8 cellular contexts compared by ENCODE assay signal in genomic region chr1:100606438-100606837, GRCh38.
DNase-seq lines count a peak whose midpoint lies in the region; ATAC-seq and TF ChIP-seq lines count a peak whose summit lies in the region.

No MANE protein-coding gene starts in this region.

- no peak overlapping the region for H3K27ac Mint-ChIP-seq in activated CD4-positive, alpha-beta memory T cell treated with anti-CD3 and anti-CD28 coated beads for 36 hours
- no peak overlapping the region for H3K27ac Mint-ChIP-seq in activated CD4-positive, alpha-beta memory T cell treated with anti-CD3 and anti-CD28 coated beads, Interleukin-2, amount 10 ng/mL, durations not matched to agents 7 days and 5 days
- no peak overlapping the region for H3K27ac Mint-ChIP-seq in mesothelial cell of epicardium

- no peak overlapping the region for H3K4me3 ChIP-seq in Panc1 (ENCODE audit: low read depth in 2 of 2, low read length in 2 of 2)
- H3K4me3 ChIP-seq in fibroblast of villous mesenchyme (ENCODE audit: low read depth, low read length): no peak overlapping the region
- no peak overlapping the region for H3K4me3 ChIP-seq in skeletal muscle satellite cell (ENCODE audit: low read length)

- in situ Hi-C loops in Panc1 (cut with HindIII; ENCODE audit: low pct_unique_long_range_greater_than_20kb, low sequenced_read_pairs): no loop called here

- no peaks in the 10 kb centered on the region; the same call in 1 of the 2 replicates for H3K27me3 ChIP-seq in Panc1 (ENCODE audit: control insufficient read depth, insufficient read depth, low read length)
- no peaks in the 10 kb centered on the region for H3K27me3 ChIP-seq in skeletal muscle satellite cell (ENCODE audit: control insufficient read depth, insufficient read depth, low read length)

- POLR2A ChIA-PET in activated CD4-positive, alpha-beta memory T cell treated with anti-CD3 and anti-CD28 coated beads for 36 hours (lab: Charles Lee): no interaction called here
- POLR2A ChIA-PET in activated CD4-positive, alpha-beta memory T cell treated with anti-CD3 and anti-CD28 coated beads, Interleukin-2, amount 10 ng/mL, durations not matched to agents 7 days and 5 days (lab: Charles Lee): no interaction called here
- POLR2A ChIA-PET in Panc1 (lab: Charles Lee): no interaction called here

- H3K4me2 ChIP-seq in skeletal muscle satellite cell (ENCODE audit: low read length): no peak overlapping the region

- peaks cover 12% of the 10 kb centered on the region for H3K27me3 Mint-ChIP-seq in activated CD4-positive, alpha-beta memory T cell treated with anti-CD3 and anti-CD28 coated beads for 36 hours
- H3K27me3 Mint-ChIP-seq in activated CD4-positive, alpha-beta memory T cell treated with anti-CD3 and anti-CD28 coated beads, Interleukin-2, amount 10 ng/mL, durations not matched to agents 7 days and 5 days: peaks cover 23% of the 10 kb centered on the region
- H3K27me3 Mint-ChIP-seq in mesothelial cell of epicardium (ENCODE audit: low read depth): no peaks in the 10 kb centered on the region

- TF ChIP-seq CTCF in Panc1 (IDR thresholded peaks at IDR 0.05): peak; percentile 57
- TF ChIP-seq CTCF in fibroblast of villous mesenchyme (IDR thresholded peaks at IDR 0.05; ENCODE audit: insufficient read depth, low read depth, low read length): peak; percentile 91
- no peak for TF ChIP-seq CTCF in mesothelial cell of epicardium (IDR thresholded peaks at IDR 0.05; ENCODE audit: unreplicated experiment)

- H3K9me3 ChIP-seq in Panc1 (ENCODE audit: control insufficient read depth, insufficient read depth, low read depth, low read length) (no peaks in the 10 kb centered on the region), skeletal muscle satellite cell (replicated peaks; ENCODE audit: low read length) (no peaks in the 10 kb centered on the region)

- H3K9me3 Mint-ChIP-seq in activated CD4-positive, alpha-beta memory T cell treated with anti-CD3 and anti-CD28 coated beads for 36 hours: peaks cover 18% of the 10 kb centered on the region
- peaks cover 6% of the 10 kb centered on the region for H3K9me3 Mint-ChIP-seq in activated CD4-positive, alpha-beta memory T cell treated with anti-CD3 and anti-CD28 coated beads, Interleukin-2, amount 10 ng/mL, durations not matched to agents 7 days and 5 days
- H3K9me3 Mint-ChIP-seq in mesothelial cell of epicardium: peaks cover 23% of the 10 kb centered on the region

- H3K36me3 ChIP-seq in Panc1 (ENCODE audit: control insufficient read depth, insufficient read depth, low read length) (no peaks in the 10 kb centered on the region), skeletal muscle satellite cell (ENCODE audit: insufficient read depth, low read length) (no peaks in the 10 kb centered on the region)

- intact Hi-C loops in activated CD4-positive, alpha-beta memory T cell treated with anti-CD3 and anti-CD28 coated beads for 36 hours (cut with micrococcal nuclease): loop anchor here (1.0 kb wide), 1 partner anchor 262 kb away; no protein-coding TSS in a partner anchor
- intact Hi-C loops in Panc1 (cut with micrococcal nuclease; ENCODE audit: unreplicated experiment): loop anchor here (5.0 kb wide), 1 partner anchor 261 kb away; no protein-coding TSS in a partner anchor

- H3K36me3 Mint-ChIP-seq in activated CD4-positive, alpha-beta memory T cell treated with anti-CD3 and anti-CD28 coated beads for 36 hours: peaks cover 6% of the 10 kb centered on the region
- peaks cover under 1% of the 10 kb centered on the region for H3K36me3 Mint-ChIP-seq in activated CD4-positive, alpha-beta memory T cell treated with anti-CD3 and anti-CD28 coated beads, Interleukin-2, amount 10 ng/mL, durations not matched to agents 7 days and 5 days (ENCODE audit: low read depth)
- H3K36me3 Mint-ChIP-seq in mesothelial cell of epicardium: no peaks in the 10 kb centered on the region

- H3K4me1 ChIP-seq in Panc1 (ENCODE audit: control insufficient read depth, insufficient read depth, low read length): no peaks in the 10 kb centered on the region
- peaks cover 17% of the 10 kb centered on the region for H3K4me1 ChIP-seq in skeletal muscle satellite cell (ENCODE audit: control insufficient read depth, insufficient read depth, low read length)

- ATAC-seq in Panc1: no peak
- ATAC-seq in GM21526 (IDR thresholded peaks at IDR 0.05; ENCODE audit: low FRiP score, unreplicated experiment): no peak
- ATAC-seq in HG02571 (IDR thresholded peaks at IDR 0.05; ENCODE audit: unreplicated experiment): no peak

- no peaks in the 10 kb centered on the region for H3K4me1 Mint-ChIP-seq in activated CD4-positive, alpha-beta memory T cell treated with anti-CD3 and anti-CD28 coated beads for 36 hours (ENCODE audit: low read depth)
- H3K4me1 Mint-ChIP-seq in activated CD4-positive, alpha-beta memory T cell treated with anti-CD3 and anti-CD28 coated beads, Interleukin-2, amount 10 ng/mL, durations not matched to agents 7 days and 5 days: no peaks in the 10 kb centered on the region
- H3K4me1 Mint-ChIP-seq in mesothelial cell of epicardium: peaks cover 5% of the 10 kb centered on the region

- no peak overlapping the region for H3K27ac ChIP-seq in Panc1 (ENCODE audit: low read length)

- peak overlapping the region; percentile 64 for H3K9ac ChIP-seq in skeletal muscle satellite cell (ENCODE audit: low read depth, low read length)

- CTCF ChIA-PET in activated CD4-positive, alpha-beta memory T cell treated with anti-CD3 and anti-CD28 coated beads for 36 hours (lab: Charles Lee): interaction anchor here (1.7 kb wide), 1 partner anchor 262 kb away, joined by 10 read pairs; no protein-coding TSS in a partner anchor
- CTCF ChIA-PET in activated CD4-positive, alpha-beta memory T cell treated with anti-CD3 and anti-CD28 coated beads, Interleukin-2, amount 10 ng/mL, durations not matched to agents 7 days and 5 days (lab: Charles Lee): no interaction called here
- CTCF ChIA-PET in Panc1 (lab: Charles Lee): no interaction called here

- no TSS peak for BruUV-seq in Panc1 (replicated peaks; lab: Mats Ljungman, UMichigan)

- peak; percentile 11 for DNase-seq in activated CD4-positive, alpha-beta memory T cell treated with anti-CD3 and anti-CD28 coated beads for 36 hours
- no peak for DNase-seq in activated CD4-positive, alpha-beta memory T cell treated with anti-CD3 and anti-CD28 coated beads, Interleukin-2, amount 10 ng/mL, durations not matched to agents 7 days and 5 days
- DNase-seq in Panc1 (ENCODE audit: low read depth, low spot score) (no peak), fibroblast of villous mesenchyme (ENCODE audit: low read depth) (peak; percentile 79), mesothelial cell of epicardium (ENCODE audit: low spot score in 2 of 2, unreplicated experiment in 2 of 2) (no peak)

- H3K4me3 Mint-ChIP-seq in activated CD4-positive, alpha-beta memory T cell treated with anti-CD3 and anti-CD28 coated beads for 36 hours: no peak overlapping the region
- no peak overlapping the region for H3K4me3 Mint-ChIP-seq in activated CD4-positive, alpha-beta memory T cell treated with anti-CD3 and anti-CD28 coated beads, Interleukin-2, amount 10 ng/mL, durations not matched to agents 7 days and 5 days
- no peak overlapping the region for H3K4me3 Mint-ChIP-seq in mesothelial cell of epicardium

Comparison
In these comparisons a context has a peak if more than half of its experiments do, and no peak if none do; other contexts are left out.
1. DNase-seq: peak in activated CD4-positive, alpha-beta memory T cell treated with anti-CD3 and anti-CD28 coated beads for 36 hours (single experiment) and fibroblast of villous mesenchyme (single experiment); none in activated CD4-positive, alpha-beta memory T cell treated with anti-CD3 and anti-CD28 coated beads, Interleukin-2, amount 10 ng/mL, durations not matched to agents 7 days and 5 days (single experiment), Panc1 (single experiment) and mesothelial cell of epicardium (0 of 2).